Comparison of ENCODE assay signal across 11 cellular contexts in the genomic region with DNA sequence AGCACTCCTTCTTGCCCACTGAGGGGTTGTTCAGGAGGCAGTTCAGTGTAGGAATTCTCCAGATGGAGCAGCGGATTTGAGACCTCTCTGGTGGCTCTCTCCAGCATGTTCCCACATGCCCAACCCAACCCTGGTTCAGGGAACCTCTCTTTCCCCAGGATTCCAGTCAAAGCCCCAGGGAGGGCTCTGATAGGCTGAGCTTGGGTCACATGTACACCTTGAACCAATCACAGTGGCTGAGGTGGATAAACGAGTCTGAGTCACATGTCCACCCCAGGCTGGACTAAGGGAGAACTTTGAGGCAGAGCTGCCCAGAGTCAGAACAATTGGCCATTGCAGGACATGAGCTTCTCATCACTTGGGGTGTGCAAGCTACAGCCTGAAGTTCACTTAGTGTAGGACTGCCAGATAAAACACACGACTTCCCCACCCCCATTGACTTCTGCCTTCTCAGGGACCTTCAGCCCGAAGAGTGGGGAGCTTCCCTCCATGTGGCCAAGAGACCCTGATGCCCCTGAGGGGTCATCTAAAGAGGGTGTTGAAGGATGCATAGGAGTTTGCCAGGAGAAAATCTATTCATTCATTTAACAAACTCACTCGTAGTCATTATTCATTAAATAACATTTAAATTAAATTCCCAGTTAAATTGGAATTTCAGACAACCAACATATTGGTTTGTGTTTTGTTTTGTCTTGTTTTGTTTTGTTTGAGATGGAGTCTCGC. TPM values are rescaled to one million over a fixed set of nuclear protein-coding genes. Genes with fewer than 3 reads are reported as not detected.
DNase-seq lines count a peak whose midpoint lies in the region; ATAC-seq, FAIRE-seq and TF ChIP-seq lines count a peak whose summit lies in the region.
"Had no signal": no experiment of that assay in that cellular context is flagged by ENCODE, and none has a peak within 500 bp of the region (broad histone marks: within the 10 kb centered on the region; RNA-seq: fewer than 3 reads in every experiment).

No MANE protein-coding gene starts in this region.

- H4K5ac ChIP-seq in mesendoderm (ENCODE audit: low read length): peak overlapping the region; percentile 39

- H3K9me3 ChIP-seq in Loucy (ENCODE audit: insufficient read depth, low read depth, low read length): no peaks in the 10 kb centered on the region
- H3K9me3 ChIP-seq: vagina had no signal

- H3F3A ChIP-seq in Loucy (ENCODE audit: low read depth): peaks cover 3% of the 10 kb centered on the region; the same call in 1 of the 2 replicates

- H4K20me1 ChIP-seq in Loucy (ENCODE audit: insufficient read depth, low read length, poor library complexity, severe bottlenecking): no peaks in the 10 kb centered on the region

- DNase-seq in WTC11 (ENCODE audit: low spot score) (no peak), mesendoderm (peak; percentile 63), islet precursor cell (no peak), NCI-H2029 treated with DMSO at 0.1 percent for 48 hours (lab: John Stamatoyannopoulos, UW) (no peak)
- no peak for DNase-seq in activated CD8-positive, alpha-beta memory T cell treated with anti-CD3 and anti-CD28 coated beads, Interleukin-2, amount 10 ng/mL, durations not matched to agents 7 days and 5 days
- DNase-seq: activated naive CD8-positive, alpha-beta T cell treated with anti-CD3 and anti-CD28 coated beads, Interleukin-2, amount 10 ng/mL, durations not matched to agents 7 days and 5 days; T1000 had no signal

- peak; percentile 38 for ATAC-seq in WTC11
- ATAC-seq in activated CD8-positive, alpha-beta memory T cell treated with anti-CD3 and anti-CD28 coated beads, Interleukin-2, amount 10 ng/mL, durations not matched to agents 7 days and 5 days: no peak

- H3K4ac ChIP-seq in mesendoderm (ENCODE audit: low read depth, low read length): no peak overlapping the region

- H3K4me3 ChIP-seq in Loucy (ENCODE audit: low read length, poor library complexity, severe bottlenecking): no peak overlapping the region
- no peak overlapping the region for H3K4me3 ChIP-seq in mesendoderm (ENCODE audit: low read length)
- H3K4me3 ChIP-seq: vagina had no signal

- no peaks in the 10 kb centered on the region for H3K9me3 Mint-ChIP-seq in WTC11
- no peaks in the 10 kb centered on the region for H3K9me3 Mint-ChIP-seq in activated CD8-positive, alpha-beta memory T cell treated with anti-CD3 and anti-CD28 coated beads, Interleukin-2, amount 10 ng/mL, durations not matched to agents 7 days and 5 days (ENCODE audit: low read depth)
- H3K9me3 Mint-ChIP-seq: activated naive CD8-positive, alpha-beta T cell treated with anti-CD3 and anti-CD28 coated beads, Interleukin-2, amount 10 ng/mL, durations not matched to agents 7 days and 5 days had no signal

- H3K23ac ChIP-seq in mesendoderm (ENCODE audit: low read length): no peak overlapping the region

- no peak overlapping the region for H3K18ac ChIP-seq in mesendoderm (ENCODE audit: low read length)

- H2AK5ac ChIP-seq in mesendoderm (ENCODE audit: low read length): no peak overlapping the region

- no peaks in the 10 kb centered on the region for H3K79me1 ChIP-seq in mesendoderm (ENCODE audit: low read length)

- POLR2A ChIA-PET in WTC11 (lab: Charles Lee): no interaction called here

- H3K4me2 ChIP-seq in Loucy (ENCODE audit: low read depth, low read length, poor library complexity, severe bottlenecking) (no peak overlapping the region), mesendoderm (ENCODE audit: low read length) (no peak overlapping the region)

- no peak overlapping the region for H2BK120ac ChIP-seq in mesendoderm (ENCODE audit: low read depth, low read length)

- H4K8ac ChIP-seq in mesendoderm (ENCODE audit: low read depth, low read length): no peak overlapping the region

- H3K27ac ChIP-seq in mesendoderm (ENCODE audit: low read depth, low read length): no peak overlapping the region
- H3K27ac ChIP-seq: vagina had no signal

- peaks cover 9% of the 10 kb centered on the region for H3K4me1 ChIP-seq in Loucy (ENCODE audit: insufficient read depth, low read length, poor library complexity, severe bottlenecking)
- no peaks in the 10 kb centered on the region for H3K4me1 ChIP-seq in mesendoderm (ENCODE audit: control insufficient read depth, low read depth, low read length)

- H3K79me2 ChIP-seq in Loucy (ENCODE audit: insufficient read depth, low read length): no peaks in the 10 kb centered on the region
- H3K79me2 ChIP-seq in mesendoderm (ENCODE audit: control insufficient read depth, insufficient read depth, low read length): no peaks in the 10 kb centered on the region

- no peak overlapping the region for H3K56ac ChIP-seq in mesendoderm (ENCODE audit: low read length)

- no peak overlapping the region for H2BK15ac ChIP-seq in mesendoderm (replicated peaks; ENCODE audit: low read depth)

- H3K27me3 Mint-ChIP-seq in WTC11 (ENCODE audit: low read depth): peaks cover 6% of the 10 kb centered on the region
- H3K27me3 Mint-ChIP-seq in activated CD8-positive, alpha-beta memory T cell treated with anti-CD3 and anti-CD28 coated beads, Interleukin-2, amount 10 ng/mL, durations not matched to agents 7 days and 5 days: no peaks in the 10 kb centered on the region
- H3K27me3 Mint-ChIP-seq: activated naive CD8-positive, alpha-beta T cell treated with anti-CD3 and anti-CD28 coated beads, Interleukin-2, amount 10 ng/mL, durations not matched to agents 7 days and 5 days had no signal

- no peak overlapping the region for H2BK5ac ChIP-seq in mesendoderm (ENCODE audit: low read length)

- H3K36me3 ChIP-seq in Loucy (ENCODE audit: insufficient read depth, low read length): no peaks in the 10 kb centered on the region
- no peaks in the 10 kb centered on the region for H3K36me3 ChIP-seq in mesendoderm (ENCODE audit: control insufficient read depth, insufficient read depth, low read length)
- H3K36me3 ChIP-seq: vagina had no signal

- H2AFZ ChIP-seq in Loucy (ENCODE audit: low read length): peak overlapping the region; percentile 5; the same call in 1 of the 2 replicates

- TF ChIP-seq CTCF in Loucy (conservative IDR thresholded peaks at IDR 0.05; ENCODE audit: low read length): no peak
- no peak for TF ChIP-seq CTCF in WTC11 (IDR thresholded peaks at IDR 0.05)

- no peak overlapping the region for H3K27ac Mint-ChIP-seq in WTC11
- H3K27ac Mint-ChIP-seq in activated CD8-positive, alpha-beta memory T cell treated with anti-CD3 and anti-CD28 coated beads, Interleukin-2, amount 10 ng/mL, durations not matched to agents 7 days and 5 days: no peak overlapping the region
- H3K27ac Mint-ChIP-seq: activated naive CD8-positive, alpha-beta T cell treated with anti-CD3 and anti-CD28 coated beads, Interleukin-2, amount 10 ng/mL, durations not matched to agents 7 days and 5 days had no signal

- H3K27me3 ChIP-seq in Loucy (ENCODE audit: insufficient read depth, low read length, poor library complexity, severe bottlenecking): no peaks in the 10 kb centered on the region
- no peaks in the 10 kb centered on the region for H3K27me3 ChIP-seq in mesendoderm (ENCODE audit: insufficient read depth, low read length, poor library complexity)
- H3K27me3 ChIP-seq: vagina had no signal

- H3K4me1 Mint-ChIP-seq in WTC11: peaks cover 8% of the 10 kb centered on the region
- H3K4me1 Mint-ChIP-seq in activated CD8-positive, alpha-beta memory T cell treated with anti-CD3 and anti-CD28 coated beads, Interleukin-2, amount 10 ng/mL, durations not matched to agents 7 days and 5 days: peaks cover 57% of the 10 kb centered on the region

- H3K36me3 Mint-ChIP-seq in WTC11: no peaks in the 10 kb centered on the region
- H3K36me3 Mint-ChIP-seq in activated CD8-positive, alpha-beta memory T cell treated with anti-CD3 and anti-CD28 coated beads, Interleukin-2, amount 10 ng/mL, durations not matched to agents 7 days and 5 days: no peaks in the 10 kb centered on the region
- H3K36me3 Mint-ChIP-seq: activated naive CD8-positive, alpha-beta T cell treated with anti-CD3 and anti-CD28 coated beads, Interleukin-2, amount 10 ng/mL, durations not matched to agents 7 days and 5 days had no signal

- FAIRE-seq in G401.6 (lab: Jason Lieb, UNC): peak; percentile 23
- FAIRE-seq: frontal cortex had no signal

- no peak overlapping the region for H3K4me3 Mint-ChIP-seq in WTC11
- H3K4me3 Mint-ChIP-seq in activated CD8-positive, alpha-beta memory T cell treated with anti-CD3 and anti-CD28 coated beads, Interleukin-2, amount 10 ng/mL, durations not matched to agents 7 days and 5 days: no peak overlapping the region

- 100% methylated on average over 1 of the region's 6 CpGs for WGBS in mesendoderm (ENCODE audit: extremely low coverage, insufficient coverage, low lambda C conversion rate)

- H3K9me2 ChIP-seq in Loucy (replicated peaks; ENCODE audit: low read depth, low read length): no peaks in the 10 kb centered on the region

- H3K9ac ChIP-seq in Loucy (ENCODE audit: low read depth, low read length, poor library complexity, severe bottlenecking) (no peak overlapping the region), mesendoderm (ENCODE audit: low read length) (no peak overlapping the region)

- CTCF ChIA-PET in WTC11 (lab: Charles Lee): interaction anchor here (1.5 kb wide), 1 partner anchor 20 kb away, joined by 8 read pairs; no protein-coding TSS in a partner anchor
- CTCF ChIA-PET in activated CD8-positive, alpha-beta memory T cell treated with anti-CD3 and anti-CD28 coated beads, Interleukin-2, amount 10 ng/mL, durations not matched to agents 7 days and 5 days (lab: Charles Lee): interaction anchor here (0.6 to 8.0 kb wide), 6 partner anchors 18 to 186 kb away, joined by 3 to 67 read pairs (median 4); no protein-coding TSS in a partner anchor

TF ChIP-seq in WTC11, 78 proteins besides CTCF, POLR2A, EP300 and RAD21 (continues in another document):
- TF ChIP-seq NFYB (CRISPR knock-in tag; conservative IDR thresholded peaks at IDR 0.05; ENCODE audit: low read depth): peak; percentile 74
- TF ChIP-seq ZNF416 (CRISPR knock-in tag; IDR thresholded peaks at IDR 0.05): no peak

RNA-seq across cellular contexts. Expression of a gene that starts 4.0 kb away (rescaled TPM):
- 10.8 to 11.5 TPM (median 11.2 TPM) in 3 replicates for total RNA-seq in WTC11 (2021)
- polyA plus RNA-seq in mesendoderm (2013, experiment 1 of 2): 1.5 TPM
- polyA plus RNA-seq in mesendoderm (2013, experiment 2 of 2): 1.6 TPM
- total RNA-seq in activated CD8-positive, alpha-beta memory T cell treated with anti-CD3 and anti-CD28 coated beads, Interleukin-2, amount 10 ng/mL, durations not matched to agents 7 days and 5 days: 10 to 100 TPM; 25.7 to 34.1 TPM

RNA-seq across cellular contexts. Expression of a gene that starts 6.9 kb away (rescaled TPM):
- total RNA-seq in WTC11 (2021): not detected in 3 replicates
- polyA plus RNA-seq in mesendoderm (2013, experiment 1 of 2): not detected
- polyA plus RNA-seq in mesendoderm (2013, experiment 2 of 2): not detected
- total RNA-seq in activated CD8-positive, alpha-beta memory T cell treated with anti-CD3 and anti-CD28 coated beads, Interleukin-2, amount 10 ng/mL, durations not matched to agents 7 days and 5 days: 10 to 100 TPM; 69.9 to 76.2 TPM
- total RNA-seq: vagina had no signal

RNA-seq across cellular contexts. Expression of a gene that starts 59.4 kb away (rescaled TPM):
- 51.9 to 56.9 TPM (median 53.8 TPM) in 3 replicates for total RNA-seq in WTC11 (2021)
- 40.5 TPM for polyA plus RNA-seq in mesendoderm (2013, experiment 1 of 2)
- polyA plus RNA-seq in mesendoderm (2013, experiment 2 of 2): 40.5 TPM
- total RNA-seq in activated CD8-positive, alpha-beta memory T cell treated with anti-CD3 and anti-CD28 coated beads, Interleukin-2, amount 10 ng/mL, durations not matched to agents 7 days and 5 days: 10 to 100 TPM in 1 of 2 experiments, 1 to 10 TPM in 1; 8.0 to 11.2 TPM

Comparison
In these comparisons a context has a peak if more than half of its experiments do, and no peak if none do; other contexts are left out.
1. RNA of a gene that starts 6.9 kb away (total RNA-seq): 69.9 to 76.2 TPM in activated CD8-positive, alpha-beta memory T cell treated with anti-CD3 and anti-CD28 coated beads, Interleukin-2, amount 10 ng/mL, durations not matched to agents 7 days and 5 days; not detected in WTC11; every median in the first group is over 10 times any median in the second.